In the genomic region with DNA sequence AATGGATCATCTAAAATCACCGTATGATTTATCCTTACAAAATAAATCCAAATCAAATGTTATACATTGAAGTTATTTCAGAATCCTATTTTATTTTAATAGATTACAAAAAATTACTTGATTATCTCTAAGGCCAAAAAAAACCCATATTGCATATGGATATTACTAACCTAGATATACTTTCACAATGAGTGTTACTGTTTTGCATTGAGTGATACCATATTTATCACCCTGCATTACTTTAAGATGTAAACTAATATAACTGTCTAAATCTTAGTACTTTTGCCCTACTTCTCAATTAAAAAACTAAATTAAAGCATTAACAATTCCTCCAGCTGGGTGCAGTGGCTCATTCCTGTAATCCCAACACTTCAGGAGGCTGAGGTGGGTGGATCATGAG, we compare ENCODE assay signal across 34 cellular contexts.
"Had no signal": no experiment of that assay in that cellular context is flagged by ENCODE, and none has a peak within 500 bp of the region (broad histone marks: within the 10 kb centered on the region; RNA-seq: fewer than 3 reads in every experiment).

No MANE protein-coding gene starts in this region.

- H3K27ac Mint-ChIP-seq: activated B cell treated with CpG ODN at 0.5 μM for 24 hours; activated CD4-positive, alpha-beta memory T cell treated with anti-CD3 and anti-CD28 coated beads for 36 hours; activated CD4-positive, alpha-beta T cell treated with anti-CD3 and anti-CD28 coated beads, Interleukin-2, amount 10 ng/mL, durations not matched to agents 24 days and 14 days; activated naive CD8-positive, alpha-beta T cell; activated T-helper 1 cell treated with anti-CD3 and anti-CD28 coated beads, Interleukin-12 subunit alpha, Interleukin-12 subunit beta, Interleukin-2, Interleukin-4 antibody, amounts not matched to agents 30 ng/mL and 10 ng/mL and 1 ng/mL, durations not matched to agents 14 hours and 24 hours and 36 hours; activated T-helper 2 cell treated with anti-CD3 and anti-CD28 coated beads, Interferon-gamma antibody, Interleukin-2, Interleukin-4, amounts not matched to agents 10 μg/mL and 5 μg/mL and 100 μg/mL, durations not matched to agents 14 hours and 24 hours and 36 hours; brain; T-helper 1 cell treated with Interleukin-12 subunit alpha and Interleukin-12 subunit beta and Interleukin-4 antibody, amounts not matched to agents 30 μg/mL and 1 μg/mL, for 36 hours; T-helper 2 cell treated with Interferon-gamma antibody and Interleukin-4, amounts not matched to agents 5 μg/mL and 100 μg/mL, for 36 hours had no signal

- H3K27me3 ChIP-seq: ascending aorta, cardiac muscle cell had no signal

- H3K9me3 Mint-ChIP-seq: activated B cell treated with CpG ODN at 0.5 μM for 24 hours; activated CD4-positive, alpha-beta memory T cell treated with anti-CD3 and anti-CD28 coated beads for 36 hours; activated CD4-positive, alpha-beta T cell treated with anti-CD3 and anti-CD28 coated beads, Interleukin-2, amount 10 ng/mL, durations not matched to agents 24 days and 14 days; activated CD8-positive, alpha-beta T cell treated with anti-CD3 and anti-CD28 coated beads for 36 hours; activated T-helper 1 cell treated with anti-CD3 and anti-CD28 coated beads, Interleukin-12 subunit alpha, Interleukin-12 subunit beta, Interleukin-2, Interleukin-4 antibody, amounts not matched to agents 30 ng/mL and 10 ng/mL and 1 ng/mL, durations not matched to agents 14 hours and 24 hours and 36 hours; activated T-helper 2 cell treated with anti-CD3 and anti-CD28 coated beads, Interferon-gamma antibody, Interleukin-2, Interleukin-4, amounts not matched to agents 10 μg/mL and 5 μg/mL and 100 μg/mL, durations not matched to agents 14 hours and 24 hours and 36 hours; brain; central memory CD8-positive, alpha-beta T cell; T-helper 1 cell treated with Interleukin-12 subunit alpha and Interleukin-12 subunit beta and Interleukin-4 antibody, amounts not matched to agents 30 μg/mL and 1 μg/mL, for 36 hours; T-helper 2 cell treated with Interferon-gamma antibody and Interleukin-4, amounts not matched to agents 5 μg/mL and 100 μg/mL, for 36 hours had no signal

- H3K4me3 ChIP-seq: ascending aorta, cardiac muscle cell had no signal

- H3K4me1 ChIP-seq: ascending aorta had no signal

- H3K4me3 Mint-ChIP-seq: activated B cell treated with CpG ODN at 0.5 μM for 24 hours; activated CD4-positive, alpha-beta memory T cell treated with anti-CD3 and anti-CD28 coated beads for 36 hours; activated CD4-positive, alpha-beta T cell treated with anti-CD3 and anti-CD28 coated beads, Interleukin-2, amount 10 ng/mL, durations not matched to agents 24 days and 14 days; activated CD8-positive, alpha-beta T cell treated with anti-CD3 and anti-CD28 coated beads for 36 hours; activated naive CD8-positive, alpha-beta T cell; activated T-helper 1 cell treated with anti-CD3 and anti-CD28 coated beads, Interleukin-12 subunit alpha, Interleukin-12 subunit beta, Interleukin-2, Interleukin-4 antibody, amounts not matched to agents 30 ng/mL and 10 ng/mL and 1 ng/mL, durations not matched to agents 14 hours and 24 hours and 36 hours; brain; central memory CD8-positive, alpha-beta T cell; T-helper 1 cell treated with Interleukin-12 subunit alpha and Interleukin-12 subunit beta and Interleukin-4 antibody, amounts not matched to agents 30 μg/mL and 1 μg/mL, for 36 hours; T-helper 2 cell treated with Interferon-gamma antibody and Interleukin-4, amounts not matched to agents 5 μg/mL and 100 μg/mL, for 36 hours had no signal

- H3K4me1 Mint-ChIP-seq: brain had no signal

- H3K27ac ChIP-seq: ascending aorta, cardiac muscle cell, VCaP had no signal

- H3K9me3 ChIP-seq: ascending aorta had no signal

- DNase-seq: activated B cell treated with CpG ODN at 0.5 μM for 24 hours; activated CD4-positive, alpha-beta memory T cell treated with anti-CD3 and anti-CD28 coated beads for 36 hours; activated CD4-positive, alpha-beta T cell treated with anti-CD3 and anti-CD28 coated beads for 4 hours; activated CD4-positive, alpha-beta T cell treated with anti-CD3 and anti-CD28 coated beads, Interleukin-2, amount 50 U/mL, for 1 hour; activated CD4-positive, alpha-beta T cell treated with anti-CD3 and anti-CD28 coated beads, Interleukin-2, amount 50 U/mL, for 4 hours; activated CD4-positive, CD25-positive, alpha-beta regulatory T cell treated with anti-CD3 and anti-CD28 coated beads, Interleukin-2, amount 50 U/mL, for 72 hours; activated CD8-positive, alpha-beta memory T cell treated with anti-CD3 and anti-CD28 coated beads, Interleukin-2, amount 50 U/mL, for 4 hours; activated CD8-positive, alpha-beta T cell treated with anti-CD3 and anti-CD28 coated beads for 36 hours; activated effector memory CD4-positive, alpha-beta T cell treated with Interleukin-2 at 50 U/mL for 16 hours; activated gamma-delta T cell; activated naive CD4-positive, alpha-beta T cell treated with anti-CD3 and anti-CD28 coated beads, Interleukin-2, amount 50 U/mL, for 16 hours; activated naive CD4-positive, alpha-beta T cell treated with Interleukin-2 at 50 U/mL for 16 hours; activated T-cell treated with anti-CD3 and anti-CD28 coated beads for 4 hours; activated T-cell treated with anti-CD3 and anti-CD28 coated beads, Interleukin-2, amount 50 U/mL, for 1 hour; activated T-cell treated with anti-CD3 and anti-CD28 coated beads, Interleukin-2, amount 50 U/mL, for 48 hours; amygdala; anterior cingulate cortex; caudate nucleus; cerebellar nuclear complex; SW 1271; T-helper 1 cell; T-helper 2 cell; T-helper 9 cell had no signal

- ATAC-seq: activated CD8-positive, alpha-beta T cell treated with anti-CD3 and anti-CD28 coated beads for 36 hours had no signal

- H3K27me3 Mint-ChIP-seq: activated B cell treated with CpG ODN at 0.5 μM for 24 hours; activated CD4-positive, alpha-beta memory T cell treated with anti-CD3 and anti-CD28 coated beads for 36 hours; activated CD4-positive, alpha-beta T cell treated with anti-CD3 and anti-CD28 coated beads, Interleukin-2, amount 10 ng/mL, durations not matched to agents 24 days and 14 days; activated CD8-positive, alpha-beta T cell treated with anti-CD3 and anti-CD28 coated beads for 36 hours; activated naive CD8-positive, alpha-beta T cell; brain; central memory CD8-positive, alpha-beta T cell had no signal
